Comparison of ENCODE assay signal across 21 cellular contexts in the genomic region with DNA sequence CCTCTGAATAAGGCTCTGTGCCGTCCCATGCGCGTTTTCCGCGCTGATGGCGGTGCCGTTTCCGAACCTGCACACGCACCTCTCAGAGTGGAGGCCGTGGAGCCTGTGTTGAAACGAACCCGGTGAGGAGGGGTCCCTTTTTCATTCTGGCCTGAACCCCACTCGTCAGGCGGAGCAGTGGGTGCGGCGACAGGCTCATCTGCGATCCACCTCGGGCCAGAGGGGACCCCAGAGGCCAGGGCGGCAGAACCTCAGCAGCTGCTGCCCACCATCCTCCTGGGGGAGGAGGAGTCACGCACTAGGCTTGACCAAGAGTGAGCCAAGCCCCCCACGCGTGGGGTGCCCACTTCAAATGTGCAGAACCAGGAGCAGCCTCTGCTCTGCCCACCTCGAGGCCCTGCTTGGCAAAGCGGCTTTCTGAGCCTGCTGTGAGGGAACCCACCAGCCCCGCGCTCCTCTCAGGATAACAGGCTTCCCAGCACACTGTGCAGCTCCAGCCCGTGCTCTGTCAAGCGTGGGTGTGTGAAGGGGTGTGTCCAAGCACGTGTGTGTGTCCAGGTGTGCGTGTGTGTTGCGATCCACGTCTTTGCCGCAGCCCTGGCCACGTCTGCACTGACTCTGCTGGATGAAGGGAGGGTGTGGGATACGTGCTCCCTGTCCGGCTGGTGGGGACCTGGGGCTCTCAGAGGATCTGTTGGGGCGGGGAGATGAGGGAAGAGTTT. TPM values are rescaled to one million over a fixed set of nuclear protein-coding genes. Genes with fewer than 3 reads are reported as not detected.
DNase-seq lines count a peak whose midpoint lies in the region; ATAC-seq, FAIRE-seq and TF ChIP-seq lines count a peak whose summit lies in the region.
"Had no signal": no experiment of that assay in that cellular context is flagged by ENCODE, and none has a peak within 500 bp of the region (broad histone marks: within the 10 kb centered on the region; RNA-seq: fewer than 3 reads in every experiment).

No MANE protein-coding gene starts in this region.

- H2BK12ac ChIP-seq in mesenchymal stem cell (ENCODE audit: low read length in 2 of 2) = no peak overlapping the region

- no peak overlapping the region for H2AK5ac ChIP-seq in mesenchymal stem cell (ENCODE audit: low read length, severe bottlenecking)

- H3K27me3 ChIP-seq in Panc1 (ENCODE audit: control insufficient read depth, insufficient read depth, low read length) = no peaks in the 10 kb centered on the region
- peaks cover 4% of the 10 kb centered on the region for H3K27me3 ChIP-seq in bronchial epithelial cell (ENCODE audit: control insufficient read depth, insufficient read depth, low read length)
- peaks cover 45 to 93% of the 10 kb centered on the region in 2 experiments for H3K27me3 ChIP-seq in mesenchymal stem cell (ENCODE audit: control insufficient read depth in 1 of 2, insufficient read depth in 1 of 2, low read length in 2 of 2)
- no peaks in the 10 kb centered on the region for H3K27me3 ChIP-seq in tibial artery
- peaks cover 7 to 72% of the 10 kb centered on the region in 2 donors for H3K27me3 ChIP-seq in breast epithelium
- peaks cover 15% of the 10 kb centered on the region for H3K27me3 ChIP-seq in vagina
- H3K27me3 ChIP-seq: MG63 had no signal

- in situ Hi-C loops in Panc1 (cut with HindIII; ENCODE audit: low pct_unique_long_range_greater_than_20kb, low sequenced_read_pairs) = no loop called here

- POLR2A ChIA-PET in Panc1 (lab: Charles Lee) = no interaction called here

- peak overlapping the region; percentile 67 for H2BK15ac ChIP-seq in mesenchymal stem cell (ENCODE audit: low read depth, poor library complexity, severe bottlenecking)

- WGBS in mesenchymal stem cell = 85% methylated on average over 37 of the region's 37 CpGs

- FAIRE-seq in bronchial epithelial cell (lab: Jason Lieb, UNC) = no peak
- FAIRE-seq: RCC 7860 had no signal

- ATAC-seq in Panc1 (no peak), HG03378 (IDR thresholded peaks at IDR 0.05; ENCODE audit: unreplicated experiment) (no peak)

- TF ChIP-seq POLR2A in breast epithelium (IDR thresholded peaks at IDR 0.05) (no peak), vagina (IDR thresholded peaks at IDR 0.05) (no peak)

- H4K8ac ChIP-seq in mesenchymal stem cell (ENCODE audit: low read length) = no peak overlapping the region

- intact Hi-C loops in Panc1 (cut with micrococcal nuclease; ENCODE audit: unreplicated experiment) (no loop called here), tibial artery (cut with DNase I; ENCODE audit: low total_unique reads) (loop anchor here (5.0 kb wide), 1 partner anchor 36 kb away; no protein-coding TSS in a partner anchor), breast epithelium (cut with DNase I; ENCODE audit: low total_unique reads) (no loop called here), vagina (cut with DNase I) (loop anchor here (10.0 kb wide), 2 partner anchors 199 to 239 kb away; no protein-coding TSS in a partner anchor)

- H4K91ac ChIP-seq in mesenchymal stem cell (ENCODE audit: low read length) = peak overlapping the region; percentile 35

- H3K27ac ChIP-seq in Panc1 (ENCODE audit: low read length) (peak overlapping the region; percentile 35; the same call in 1 of the 2 replicates), mesenchymal stem cell (ENCODE audit: low read length, poor library complexity, severe bottlenecking) (no peak overlapping the region), tibial artery (peak overlapping the region; percentile 98 to 100), breast epithelium (no peak overlapping the region), vagina (no peak overlapping the region)

- H3K4ac ChIP-seq in mesenchymal stem cell (ENCODE audit: low read depth in 1 of 2, low read length in 2 of 2) = no peak overlapping the region

- H3K4me3 ChIP-seq in Panc1 (ENCODE audit: low read depth in 2 of 2, low read length in 2 of 2) (no peak overlapping the region), bronchial epithelial cell (ENCODE audit: low read depth, low read length) (no peak overlapping the region), mesenchymal stem cell (ENCODE audit: insufficient read depth in 1 of 2, low read depth in 1 of 2, low read length in 2 of 2) (no peak overlapping the region), tibial artery (peak overlapping the region; percentile 17 to 21), breast epithelium (no peak overlapping the region), vagina (no peak overlapping the region)
- H3K4me3 ChIP-seq: MG63 had no signal

- H3K36me3 ChIP-seq in Panc1 (ENCODE audit: control insufficient read depth, insufficient read depth, low read length) = no peaks in the 10 kb centered on the region
- no peaks in the 10 kb centered on the region for H3K36me3 ChIP-seq in bronchial epithelial cell (ENCODE audit: control insufficient read depth, insufficient read depth, low read length)
- no peaks in the 10 kb centered on the region for H3K36me3 ChIP-seq in mesenchymal stem cell (ENCODE audit: control insufficient read depth in 1 of 2, insufficient read depth in 2 of 2, low read depth in 1 of 2, low read length in 2 of 2)
- H3K36me3 ChIP-seq in tibial artery = no peaks in the 10 kb centered on the region
- no peaks in the 10 kb centered on the region for H3K36me3 ChIP-seq in breast epithelium
- no peaks in the 10 kb centered on the region for H3K36me3 ChIP-seq in vagina
- H3K36me3 ChIP-seq: MG63 had no signal

- BruUV-seq in Panc1 (replicated peaks; lab: Mats Ljungman, UMichigan) = no TSS peak

- H3K18ac ChIP-seq in mesenchymal stem cell (ENCODE audit: low read depth in 1 of 2, low read length in 2 of 2) = no peak overlapping the region

- H3K4me2 ChIP-seq in mesenchymal stem cell (ENCODE audit: low read length, poor library complexity, severe bottlenecking) = no peak overlapping the region

- H2BK5ac ChIP-seq in mesenchymal stem cell (ENCODE audit: low read depth, low read length, poor library complexity, severe bottlenecking) = no peak overlapping the region

- peaks cover 55% of the 10 kb centered on the region for H3K4me1 ChIP-seq in Panc1 (ENCODE audit: control insufficient read depth, insufficient read depth, low read length)
- H3K4me1 ChIP-seq in mesenchymal stem cell (ENCODE audit: control insufficient read depth, insufficient read depth, low read depth, low read length) = no peaks in the 10 kb centered on the region
- peaks cover 0 to 97% (median 79%) of the 10 kb centered on the region in 4 donors for H3K4me1 ChIP-seq in tibial artery
- no peaks in the 10 kb centered on the region for H3K4me1 ChIP-seq in breast epithelium
- H3K4me1 ChIP-seq in vagina = peaks cover 19% of the 10 kb centered on the region

- CTCF ChIA-PET in Panc1 (lab: Charles Lee) = no interaction called here

- H3K9ac ChIP-seq in mesenchymal stem cell (ENCODE audit: low read length) = no peak overlapping the region

- no peaks in the 10 kb centered on the region for H3K79me1 ChIP-seq in mesenchymal stem cell (replicated peaks; ENCODE audit: low read length, poor library complexity, severe bottlenecking)

- H3K9me3 ChIP-seq in Panc1 (ENCODE audit: control insufficient read depth, insufficient read depth, low read depth, low read length) (no peaks in the 10 kb centered on the region), mesenchymal stem cell (ENCODE audit: control insufficient read depth, low read length) (no peaks in the 10 kb centered on the region), tibial artery (no peaks in the 10 kb centered on the region), breast epithelium (no peaks in the 10 kb centered on the region), vagina (no peaks in the 10 kb centered on the region)
- H3K9me3 ChIP-seq: MG63 had no signal

- TF ChIP-seq CTCF in Panc1 (IDR thresholded peaks at IDR 0.05) (no peak), bronchial epithelial cell (IDR thresholded peaks at IDR 0.05; ENCODE audit: insufficient read depth, low read length, severe bottlenecking) (no peak), tibial artery (IDR thresholded peaks at IDR 0.05) (no peak), breast epithelium (IDR thresholded peaks at IDR 0.05) (no peak), vagina (IDR thresholded peaks at IDR 0.05) (no peak)

- H2BK120ac ChIP-seq in mesenchymal stem cell (ENCODE audit: low read depth, low read length) = no peak overlapping the region

- no peak overlapping the region for H3K14ac ChIP-seq in mesenchymal stem cell (ENCODE audit: low read length in 2 of 2)

- H2AFZ ChIP-seq in mesenchymal stem cell (ENCODE audit: low read depth, low read length) = no peak overlapping the region

- no peak for DNase-seq in Panc1 (ENCODE audit: low read depth, low spot score)
- DNase-seq in bronchial epithelial cell (ENCODE audit: low read depth) = peak; percentile 23
- DNase-seq in mesenchymal stem cell = no peak
- DNase-seq in tibial artery = no peak
- no peak for DNase-seq in breast epithelium (ENCODE audit: low spot score in 2 of 2)
- DNase-seq in vagina (ENCODE audit: extremely low spot score in 2 of 2) = no peak
- DNase-seq: ACHN, AML-193, EL, H7, IMR-90, Karpas-422, MG63, NCI-H1092 treated with DMSO at 0.1 percent for 48 hours, NCI-H1694, NCI-H524 treated with DMSO at 0.1 percent for 48 hours, SHP77 had no signal

- H3K23ac ChIP-seq in mesenchymal stem cell (ENCODE audit: low read length in 2 of 2) = no peak overlapping the region

RNA-seq across cellular contexts. Expression of a gene that starts 6.8 kb away (rescaled TPM):
- total RNA-seq in Panc1 (2021; ENCODE audit: unreplicated experiment) (22.3 TPM), bronchial epithelial cell (0.79 and 13.4 TPM in 2 replicates), breast epithelium (1 to 10 TPM in 2 of 3 donors, under 1 TPM in 1; 0.48 to 3.8 (median 3.6) TPM), vagina (3.9 TPM)
- 16.1 TPM for polyA plus RNA-seq in Panc1 (2012; ENCODE audit: insufficient read length)
- 0.06 TPM for polyA plus RNA-seq in mesenchymal stem cell (2013, experiment 1 of 2)
- polyA plus RNA-seq in mesenchymal stem cell (2013, experiment 2 of 2) = 0.11 TPM
- total RNA-seq: HT1080, IMR-90 had no signal
- polyA plus RNA-seq: CD14-positive monocyte had no signal

RNA-seq across cellular contexts. Expression of a gene that starts 54.6 kb away (rescaled TPM):
- not detected for total RNA-seq in Panc1 (2021; ENCODE audit: unreplicated experiment)
- polyA plus RNA-seq in Panc1 (2012; ENCODE audit: insufficient read length) = not detected
- total RNA-seq in bronchial epithelial cell = not detected in 2 replicates
- polyA plus RNA-seq in mesenchymal stem cell (2013, experiment 1 of 2) = not detected
- not detected for polyA plus RNA-seq in mesenchymal stem cell (2013, experiment 2 of 2)
- not detected for total RNA-seq in breast epithelium
- total RNA-seq in vagina = not detected
- total RNA-seq: HT1080, IMR-90 had no signal
- polyA plus RNA-seq: CD14-positive monocyte, IMR-90 had no signal

Comparison
In these comparisons a context has a peak if more than half of its experiments do, and no peak if none do; other contexts are left out.
1. H3K27ac ChIP-seq: peak in Panc1 (single experiment) and tibial artery (2 of 2); none in mesenchymal stem cell (single experiment), breast epithelium (0 of 2) and vagina (single experiment).
2. H3K4me3 ChIP-seq: peak in tibial artery (2 of 2); none in Panc1 (0 of 2), bronchial epithelial cell (single experiment), mesenchymal stem cell (0 of 2), breast epithelium (0 of 3) and vagina (0 of 2).
3. intact Hi-C loops: an anchor here in tibial artery (5.0 kb wide) and vagina (10.0 kb wide); none called in Panc1 and breast epithelium.